23 cellular contexts compared by ENCODE assay signal in the genomic region with DNA sequence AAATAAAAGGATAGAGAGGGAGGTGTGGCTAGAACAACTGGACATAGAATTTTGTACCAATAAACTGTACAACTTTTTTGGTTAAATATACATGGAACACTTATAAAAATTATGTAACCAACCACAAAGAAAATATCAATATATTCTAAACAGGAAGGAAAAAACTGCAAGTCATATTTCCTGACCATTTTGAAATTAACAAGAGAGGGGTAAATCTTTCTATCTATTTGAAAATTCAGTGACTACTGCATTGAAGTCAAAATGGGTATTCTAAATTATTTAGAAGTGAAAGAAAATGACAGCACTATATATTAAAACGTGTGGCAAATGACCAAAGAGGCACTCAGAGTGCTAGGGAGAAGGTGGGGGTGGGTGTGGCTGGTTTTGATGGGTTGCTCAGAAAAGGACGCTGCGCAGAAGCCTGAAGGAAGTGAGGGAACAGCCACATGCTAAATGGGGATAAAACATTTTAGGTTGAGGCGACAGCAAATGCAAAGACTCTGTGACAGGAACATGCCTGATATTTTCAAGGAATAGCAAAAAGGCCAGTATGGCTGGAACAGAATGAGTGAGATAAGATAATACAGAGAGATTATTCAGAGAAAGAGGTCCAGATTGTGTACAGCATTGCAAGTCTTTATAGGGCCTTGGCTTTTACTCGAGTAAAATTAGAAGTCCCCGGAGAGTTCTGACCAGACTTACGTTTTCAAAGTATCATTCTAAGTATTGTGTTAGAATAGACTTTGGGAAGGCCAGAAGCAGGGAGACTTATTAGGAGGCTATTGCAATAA. TPM values are rescaled to one million over a fixed set of nuclear protein-coding genes. Genes with fewer than 3 reads are reported as not detected.
DNase-seq lines count a peak whose midpoint lies in the region; ATAC-seq and TF ChIP-seq lines count a peak whose summit lies in the region.
"Had no signal": no experiment of that assay in that cellular context is flagged by ENCODE, and none has a peak within 500 bp of the region (broad histone marks: within the 10 kb centered on the region; RNA-seq: fewer than 3 reads in every experiment).

No MANE protein-coding gene starts in this region.

- H3K27me3 ChIP-seq in neutrophil (no peaks in the 10 kb centered on the region), lower lobe of right lung (ENCODE audit: low read depth) (no peaks in the 10 kb centered on the region)
- H3K27me3 ChIP-seq: Peyer's patch had no signal

- H3K27ac ChIP-seq in neutrophil (peak overlapping the region; percentile 41), lower lobe of right lung (no peak overlapping the region)
- H3K27ac ChIP-seq: A549, C4-2B, GM23248, Peyer's patch, SK-N-MC had no signal

- H3K36me3 Mint-ChIP-seq in CD14-positive monocyte, result no peaks in the 10 kb centered on the region

- no peaks in the 10 kb centered on the region for H3K9me3 ChIP-seq in neutrophil
- no peaks in the 10 kb centered on the region for H3K9me3 ChIP-seq in lower lobe of right lung
- H3K9me3 ChIP-seq: A549, Peyer's patch had no signal

- intact Hi-C loops in CD14-positive monocyte (cut with micrococcal nuclease), result no loop called here
- intact Hi-C loops in lower lobe of right lung (cut with DNase I), result no loop called here

- TF ChIP-seq CTCF in CD14-positive monocyte (IDR thresholded peaks at IDR 0.05) (no peak), neutrophil (IDR thresholded peaks at IDR 0.05) (no peak), lower lobe of right lung (IDR thresholded peaks at IDR 0.05) (no peak)

- H3K9me3 Mint-ChIP-seq in CD14-positive monocyte, result peaks cover 0 to 3% (median 0%) of the 10 kb centered on the region in 7 donors
- H3K9me3 Mint-ChIP-seq: H9, HFFc6 had no signal

- peak overlapping the region in 1 of 2 donors; percentile 70 for H3K4me3 Mint-ChIP-seq in CD14-positive monocyte
- H3K4me3 Mint-ChIP-seq: H9, HFFc6 had no signal

- H3K4me1 ChIP-seq in neutrophil (ENCODE audit: control insufficient read depth in 1 of 2, insufficient read depth in 1 of 2, low read depth in 1 of 2, low read length in 1 of 2), result peaks cover 4 to 12% of the 10 kb centered on the region in 2 experiments
- no peaks in the 10 kb centered on the region for H3K4me1 ChIP-seq in lower lobe of right lung
- H3K4me1 ChIP-seq: A549, Peyer's patch had no signal

- DNase-seq in AML-193 (lab: John Stamatoyannopoulos, UW) (peak; percentile 9 to 26), CD14-positive monocyte (ENCODE audit: low spot score) (no peak), NOMO-1 treated with DMSO at 0.1 percent for 48 hours (lab: John Stamatoyannopoulos, UW; ENCODE audit: unreplicated experiment) (peak; percentile 54), RPMI8226 (no peak), lower lobe of right lung (no peak)
- DNase-seq: Calu3; DND-41; GM23248; H9; HFFc6; KG1; MM.1S; NCI-H2029 treated with DMSO at 0.1 percent for 48 hours; NCI-H446 treated with DMSO at 0.1 percent for 48 hours; NCI-H526; NK-92 treated with Interleukin-12 subunit alpha and Interleukin-12 subunit beta, amount 100 ng/mL, for 24 hours; Peyer's patch; SIG-M5 had no signal

- peak overlapping the region; percentile 39 to 84 (median 61) for H3K27ac Mint-ChIP-seq in CD14-positive monocyte
- H3K27ac Mint-ChIP-seq: H9, HFFc6 had no signal

- H3K27me3 Mint-ChIP-seq in CD14-positive monocyte (ENCODE audit: low read depth in 3 of 3), result peaks cover 0 to 8% (median 2%) of the 10 kb centered on the region in 3 donors

- H3K4me3 ChIP-seq in neutrophil (ENCODE audit: low read depth in 1 of 2, low read length in 1 of 2) (no peak overlapping the region), lower lobe of right lung (no peak overlapping the region)
- H3K4me3 ChIP-seq: A549, GM23248, Peyer's patch, SK-N-MC had no signal

- peaks cover 30% of the 10 kb centered on the region for H3K4me1 Mint-ChIP-seq in CD14-positive monocyte
- H3K4me1 Mint-ChIP-seq: H9 had no signal

- ATAC-seq in GM19452 (IDR thresholded peaks at IDR 0.05; ENCODE audit: unreplicated experiment) (no peak), lower lobe of right lung (no peak)
- ATAC-seq: A549 had no signal

- H3K36me3 ChIP-seq in neutrophil (no peaks in the 10 kb centered on the region), lower lobe of right lung (no peaks in the 10 kb centered on the region)
- H3K36me3 ChIP-seq: Peyer's patch had no signal

RNA-seq across cellular contexts. Expression of gene ERICH6, which starts 41.1 kb away (rescaled TPM):
- not detected for polyA plus RNA-seq in CD14-positive monocyte
- not detected for total RNA-seq in lower lobe of right lung
- total RNA-seq: Calu3, GM23248, H9, Peyer's patch had no signal

RNA-seq across cellular contexts. Expression of gene SELENOT, which starts 59.5 kb away (rescaled TPM):
- 100 to 1,000 TPM; 492 to 549 TPM for polyA plus RNA-seq in CD14-positive monocyte
- total RNA-seq in lower lobe of right lung, result 107 TPM

Comparison
In these comparisons a context has a peak if more than half of its experiments do, and no peak if none do; other contexts are left out.
1. DNase-seq: peak in AML-193 (2 of 2) and NOMO-1 treated with DMSO at 0.1 percent for 48 hours (single experiment); none in CD14-positive monocyte (single experiment), RPMI8226 (single experiment) and lower lobe of right lung (single experiment).